8 cellular contexts compared by ENCODE assay signal in genomic region chr11:110362916-110363574, GRCh38.
DNase-seq lines count a peak whose midpoint lies in the region; ATAC-seq and TF ChIP-seq lines count a peak whose summit lies in the region.

No MANE protein-coding gene starts in this region.

- DNase-seq in cardiac muscle cell (ENCODE audit: low read depth in 1 of 2, low spot score in 1 of 2) (peak; percentile 28 to 30), cardiac septum (ENCODE audit: low spot score) (no peak), SK-N-MC (ENCODE audit: low read depth, low spot score) (no peak), iPS-NIHi7 (ENCODE audit: extremely low spot score) (peak; percentile 42), upper lobe of right lung (no peak), esophagus squamous epithelium (lab: John Stamatoyannopoulos, UW) (no peak), omental fat pad (ENCODE audit: low spot score) (no peak), mucosa of descending colon (no peak)

- peak overlapping the region; percentile 56 for H3K9ac ChIP-seq in SK-N-MC (ENCODE audit: insufficient read length)

- ATAC-seq in upper lobe of right lung, result peak; percentile 53
- no peak for ATAC-seq in omental fat pad (ENCODE audit: low FRiP score)
- ATAC-seq in mucosa of descending colon, result no peak

- H3K27me3 ChIP-seq in cardiac muscle cell, result no peaks in the 10 kb centered on the region
- no peaks in the 10 kb centered on the region for H3K27me3 ChIP-seq in upper lobe of right lung
- no peaks in the 10 kb centered on the region for H3K27me3 ChIP-seq in esophagus squamous epithelium

- intact Hi-C loops in cardiac septum (cut with DNase I) (loop anchor here (10.0 kb wide), 1 partner anchor 68 kb away; the partner anchor contains the start of gene RDX), upper lobe of right lung (cut with DNase I) (no loop called here), esophagus squamous epithelium (cut with DNase I) (no loop called here), mucosa of descending colon (cut with DNase I, micrococcal nuclease) (no loop called here)

- TF ChIP-seq POLR2A in esophagus squamous epithelium (IDR thresholded peaks at IDR 0.05), result no peak

- H3K9me3 ChIP-seq in cardiac muscle cell (ENCODE audit: low read depth) (no peaks in the 10 kb centered on the region), SK-N-MC (ENCODE audit: low read depth, low read length) (no peaks in the 10 kb centered on the region), upper lobe of right lung (no peaks in the 10 kb centered on the region), esophagus squamous epithelium (no peaks in the 10 kb centered on the region), mucosa of descending colon (no peaks in the 10 kb centered on the region)

- WGBS in esophagus squamous epithelium, 2 donors, result 42 to 47% methylated on average over 4 to 6 of the region's 6 CpGs

- H3K27ac ChIP-seq in cardiac muscle cell (peak overlapping the region; percentile 79), SK-N-MC (peak overlapping the region; percentile 84), upper lobe of right lung (peak overlapping the region; percentile 55), esophagus squamous epithelium (peak overlapping the region in 1 of 4 donors; percentile 54)

- TF ChIP-seq CTCF in cardiac muscle cell (IDR thresholded peaks at IDR 0.05; ENCODE audit: low read depth, low read length) (no peak), upper lobe of right lung (IDR thresholded peaks at IDR 0.05) (no peak), esophagus squamous epithelium (IDR thresholded peaks at IDR 0.05) (no peak), omental fat pad (IDR thresholded peaks at IDR 0.05) (no peak), mucosa of descending colon (IDR thresholded peaks at IDR 0.05) (no peak)

- no peaks in the 10 kb centered on the region for H3K36me3 ChIP-seq in cardiac muscle cell
- peaks cover 76% of the 10 kb centered on the region for H3K36me3 ChIP-seq in SK-N-MC (ENCODE audit: insufficient read depth, low read length)
- no peaks in the 10 kb centered on the region for H3K36me3 ChIP-seq in upper lobe of right lung
- no peaks in the 10 kb centered on the region for H3K36me3 ChIP-seq in esophagus squamous epithelium
- no peaks in the 10 kb centered on the region for H3K36me3 ChIP-seq in mucosa of descending colon (ENCODE audit: low read depth)

- H3K4me1 ChIP-seq in cardiac muscle cell (ENCODE audit: low read depth) (peaks cover 18% of the 10 kb centered on the region), upper lobe of right lung (no peaks in the 10 kb centered on the region), esophagus squamous epithelium (peaks cover 0 to 18% (median 4%) of the 10 kb centered on the region in 3 donors), mucosa of descending colon (ENCODE audit: low read depth) (no peaks in the 10 kb centered on the region)

- H3K4me3 ChIP-seq in cardiac muscle cell (no peak overlapping the region), SK-N-MC (peak overlapping the region; percentile 31), upper lobe of right lung (no peak overlapping the region), esophagus squamous epithelium (no peak overlapping the region), mucosa of descending colon (no peak overlapping the region)

Comparison
In these comparisons a context has a peak if more than half of its experiments do, and no peak if none do; other contexts are left out.
1. DNase-seq: peak in cardiac muscle cell (2 of 2) and iPS-NIHi7 (single experiment); none in cardiac septum (single experiment), SK-N-MC (single experiment), upper lobe of right lung (single experiment), esophagus squamous epithelium (single experiment), omental fat pad (single experiment) and mucosa of descending colon (0 of 3).